ENCODE assay signal across 18 cellular contexts in genomic region chr4:48651869-48652447, GRCh38.
A peak's percentile ranks its signal among the peaks of the same experiment; 100 is the strongest.
DNase-seq lines count a peak whose midpoint lies in the region; ATAC-seq and TF ChIP-seq lines count a peak whose summit lies in the region.
"Had no signal": no experiment of that assay in that cellular context is flagged by ENCODE, and none has a peak within 500 bp of the region (broad histone marks: within the 10 kb centered on the region; RNA-seq: fewer than 3 reads in every experiment).

No MANE protein-coding gene starts in this region.

- H3K36me3 ChIP-seq in left ventricle myocardium inferior (no peaks in the 10 kb centered on the region), PC-9 (ENCODE audit: low read depth) (no peaks in the 10 kb centered on the region)
- H3K36me3 ChIP-seq: esophagus squamous epithelium, ovary, tibial nerve had no signal

- no peaks in the 10 kb centered on the region for H3K27me3 Mint-ChIP-seq in activated T-helper 17 cell treated with anti-CD3 and anti-CD28 coated beads, Interleukin-2, amount 50 U/mL, for 72 hours

- H3K9me3 Mint-ChIP-seq in activated T-helper 17 cell treated with anti-CD3 and anti-CD28 coated beads, Interleukin-2, amount 50 U/mL, for 72 hours = no peaks in the 10 kb centered on the region

- H3K79me2 ChIP-seq in PC-9 (ENCODE audit: low read depth) = no peaks in the 10 kb centered on the region

- 0 out of 2 replicates have a peak, but pooled peaks cover 3% of the 10 kb centered on the region for H4K20me1 ChIP-seq in PC-9 (ENCODE audit: insufficient read depth)

- CTCF ChIA-PET in PC-9 (lab: Charles Lee) = no interaction called here

- no peak overlapping the region for H3K4me3 ChIP-seq in left ventricle myocardium inferior
- H3K4me3 ChIP-seq in foreskin fibroblast (ENCODE audit: low read depth in 1 of 2, low read length in 2 of 2) = no peak overlapping the region
- H3K4me3 ChIP-seq in PC-9 = no peak overlapping the region
- H3K4me3 ChIP-seq: esophagus squamous epithelium, ovary, tibial nerve had no signal

- no peak overlapping the region for H3K4me3 Mint-ChIP-seq in activated T-helper 17 cell treated with anti-CD3 and anti-CD28 coated beads, Interleukin-2, amount 50 U/mL, for 72 hours

- H3K36me3 Mint-ChIP-seq in activated T-helper 17 cell treated with anti-CD3 and anti-CD28 coated beads, Interleukin-2, amount 50 U/mL, for 72 hours (ENCODE audit: low read depth) = no peaks in the 10 kb centered on the region

- no peak overlapping the region for H3K4me2 ChIP-seq in PC-9

- no peak for ATAC-seq in Right ventricle myocardium inferior
- ATAC-seq in activated T-helper 17 cell treated with anti-CD3 and anti-CD28 coated beads, Interleukin-2, amount 50 U/mL, for 72 hours (replicated peaks) = peak; percentile 39
- no peak for ATAC-seq in HG02678 (IDR thresholded peaks at IDR 0.05; ENCODE audit: unreplicated experiment)

- H3K27ac ChIP-seq in left ventricle myocardium inferior (replicated peaks) = peak overlapping the region; percentile 34
- H3K27ac ChIP-seq in PC-9 = no peak overlapping the region
- H3K27ac ChIP-seq: esophagus squamous epithelium had no signal

- H3K27me3 ChIP-seq in left ventricle myocardium inferior (ENCODE audit: low read depth) (no peaks in the 10 kb centered on the region), PC-9 (ENCODE audit: insufficient read depth, low read depth) (no peaks in the 10 kb centered on the region)
- H3K27me3 ChIP-seq: esophagus squamous epithelium, ovary, tibial nerve had no signal

- DNase-seq in left ventricle myocardium inferior = no peak
- DNase-seq in Right ventricle myocardium inferior (ENCODE audit: missing footprints) = no peak
- peak; percentile 64 to 76 for DNase-seq in foreskin fibroblast
- no peak for DNase-seq in NCI-H1417 treated with DMSO at 0.1 percent for 48 hours (lab: John Stamatoyannopoulos, UW)
- DNase-seq in PC-9 = no peak
- no peak for DNase-seq in iPS-NIHi11 (ENCODE audit: low spot score)
- DNase-seq: activated CD8-positive, alpha-beta memory T cell treated with anti-CD3 and anti-CD28 coated beads for 24 hours; esophagus squamous epithelium; KG1; midbrain; NCI-H1694; NCI-H526 treated with DMSO at 0.1 percent for 48 hours; ovary; Right ventricle myocardium superior had no signal

- H3F3A ChIP-seq in PC-9 (ENCODE audit: insufficient read depth, low read depth) = peaks cover 3% of the 10 kb centered on the region; the same call in 1 of the 2 replicates

- no peak overlapping the region for H2AFZ ChIP-seq in PC-9

- TF ChIP-seq CTCF in left ventricle myocardium inferior (IDR thresholded peaks at IDR 0.05; ENCODE audit: borderline replicate concordance) (no peak), foreskin fibroblast (IDR thresholded peaks at IDR 0.05; ENCODE audit: low read depth, low read length) (no peak), PC-9 (conservative IDR thresholded peaks at IDR 0.05) (no peak)

- peaks cover 41% of the 10 kb centered on the region for H3K4me1 Mint-ChIP-seq in activated T-helper 17 cell treated with anti-CD3 and anti-CD28 coated beads, Interleukin-2, amount 50 U/mL, for 72 hours

- H3K27ac Mint-ChIP-seq in activated T-helper 17 cell treated with anti-CD3 and anti-CD28 coated beads, Interleukin-2, amount 50 U/mL, for 72 hours = peak overlapping the region; percentile 16
- H3K27ac Mint-ChIP-seq: activated naive CD4-positive, alpha-beta T cell treated with anti-CD3 and anti-CD28 coated beads, Interleukin-2, amount 50 U/mL, for 72 hours had no signal

- no TSS peak for BruUV-seq in PC-9 (replicated peaks; lab: Mats Ljungman, UMichigan)

- H3K9me3 ChIP-seq in left ventricle myocardium inferior (replicated peaks) (no peaks in the 10 kb centered on the region), PC-9 (ENCODE audit: insufficient read depth, low read depth) (no peaks in the 10 kb centered on the region)
- H3K9me3 ChIP-seq: esophagus squamous epithelium, ovary, tibial nerve had no signal

- POLR2A ChIA-PET in PC-9 (lab: Charles Lee; ENCODE audit: unreplicated experiment) = no interaction called here

- no peaks in the 10 kb centered on the region; the same call in 1 of the 2 replicates for H3K9me2 ChIP-seq in PC-9 (ENCODE audit: insufficient read depth)

- intact Hi-C loops in left ventricle myocardium inferior (cut with micrococcal nuclease) = no loop called here
- intact Hi-C loops in Right ventricle myocardium inferior (cut with DNase I) = no loop called here
- intact Hi-C loops in PC-9 (cut with micrococcal nuclease; ENCODE audit: unreplicated experiment) = no loop called here

- peaks cover 62% of the 10 kb centered on the region for H3K4me1 ChIP-seq in left ventricle myocardium inferior
- no peaks in the 10 kb centered on the region for H3K4me1 ChIP-seq in PC-9 (replicated peaks; ENCODE audit: insufficient read depth)

Comparison
In these comparisons a context has a peak if more than half of its experiments do, and no peak if none do; other contexts are left out.
1. DNase-seq: peak in foreskin fibroblast (2 of 2); none in left ventricle myocardium inferior (single experiment), Right ventricle myocardium inferior (single experiment), NCI-H1417 treated with DMSO at 0.1 percent for 48 hours (single experiment), PC-9 (0 of 2) and iPS-NIHi11 (single experiment).